Comparison of ENCODE assay signal across 33 cellular contexts in the genomic region with DNA sequence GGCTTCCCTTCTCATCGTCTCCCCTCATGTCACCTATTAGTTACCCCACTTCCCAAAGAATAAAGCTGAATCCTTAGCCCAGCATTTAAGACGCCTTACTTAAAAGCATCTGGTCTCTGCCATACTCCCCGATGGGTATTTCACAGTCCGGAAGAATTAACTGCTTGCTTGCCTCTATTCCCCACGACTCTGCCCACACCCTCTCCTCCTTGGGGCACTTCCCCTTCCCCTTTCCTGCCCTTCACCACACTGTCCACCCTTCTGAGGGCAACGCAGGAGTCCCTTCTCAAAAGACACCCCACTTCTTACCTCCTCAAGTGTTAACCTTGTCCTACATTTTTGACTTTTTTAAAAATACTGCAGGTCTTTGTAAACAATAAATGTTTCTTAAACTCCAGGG.
DNase-seq lines count a peak whose midpoint lies in the region; ATAC-seq and TF ChIP-seq lines count a peak whose summit lies in the region.
"Had no signal": no experiment of that assay in that cellular context is flagged by ENCODE, and none has a peak within 500 bp of the region (broad histone marks: within the 10 kb centered on the region; RNA-seq: fewer than 3 reads in every experiment).

No MANE protein-coding gene starts in this region.

- H3K27me3 Mint-ChIP-seq in GM23338 (ENCODE audit: insufficient read depth, low read depth, poor library complexity): peaks cover 2% of the 10 kb centered on the region
- H3K27me3 Mint-ChIP-seq in naive thymus-derived CD4-positive, alpha-beta T cell: peaks cover 5 to 16% (median 6%) of the 10 kb centered on the region in 5 donors
- H3K27me3 Mint-ChIP-seq: stimulated activated naive CD8-positive, alpha-beta T cell treated with anti-CD3 and anti-CD28 coated beads, Interleukin-15, amount 100 ng/mL, for 72 hours had no signal

- no peaks in the 10 kb centered on the region for H3K9me3 ChIP-seq in naive thymus-derived CD4-positive, alpha-beta T cell (ENCODE audit: control insufficient read depth in 2 of 3, low read length in 3 of 3)
- no peaks in the 10 kb centered on the region for H3K9me3 ChIP-seq in transverse colon
- H3K9me3 ChIP-seq: heart right ventricle, MG63, psoas muscle, sigmoid colon, vagina had no signal

- intact Hi-C loops in naive thymus-derived CD4-positive, alpha-beta T cell (cut with micrococcal nuclease): no loop called here
- intact Hi-C loops in transverse colon (cut with DNase I; ENCODE audit: low total_unique reads): no loop called here
- intact Hi-C loops in left colon (cut with DNase I, micrococcal nuclease): no loop called here

- in situ Hi-C loops in transverse colon (cut with MboI; ENCODE audit: low pct_ligation_motif_present in 1 of 4, low pct_unique_long_range_greater_than_20kb in 1 of 4, low sequenced_read_pairs in 3 of 4): no loop called here

- H3K27me3 ChIP-seq in GM23338 (ENCODE audit: insufficient read depth): no peaks in the 10 kb centered on the region
- no peaks in the 10 kb centered on the region for H3K27me3 ChIP-seq in naive thymus-derived CD4-positive, alpha-beta T cell (ENCODE audit: control insufficient read depth in 2 of 2, insufficient read depth in 2 of 2, low read length in 2 of 2)
- peaks cover 7% of the 10 kb centered on the region for H3K27me3 ChIP-seq in transverse colon
- H3K27me3 ChIP-seq: MG63, sigmoid colon, vagina had no signal

- H3K27ac ChIP-seq in GM23338 (ENCODE audit: low read depth): 0 out of 2 replicates have a peak overlapping the region, but pooled peaks have one; percentile 26
- no peak overlapping the region for H3K27ac ChIP-seq in naive thymus-derived CD4-positive, alpha-beta T cell (ENCODE audit: low read depth, low read length)
- H3K27ac ChIP-seq in transverse colon: no peak overlapping the region
- H3K27ac ChIP-seq: C4-2B, heart right ventricle, psoas muscle, sigmoid colon, vagina, VCaP had no signal

- DNase-seq in GM23338 (ENCODE audit: low spot score): no peak
- peak; percentile 21 for DNase-seq in MV-4-11 (lab: John Stamatoyannopoulos, UW)
- DNase-seq in SKM-1 treated with dmso at 0.1 percent for 144 hours (lab: John Stamatoyannopoulos, UW; ENCODE audit: unreplicated experiment): peak; percentile 47
- no peak for DNase-seq in naive thymus-derived CD4-positive, alpha-beta T cell
- no peak for DNase-seq in pons (ENCODE audit: low spot score)
- no peak for DNase-seq in transverse colon
- DNase-seq in left colon: no peak
- DNase-seq: activated CD4-positive, alpha-beta T cell treated with anti-CD3 and anti-CD28 coated beads for 4 hours; activated CD8-positive, alpha-beta T cell treated with anti-CD3 and anti-CD28 coated beads, Interleukin-2, amount 10 ng/mL, durations not matched to agents 7 days and 5 days; activated naive CD4-positive, alpha-beta T cell treated with anti-CD3 and anti-CD28 coated beads for 36 hours; DND-41; foreskin melanocyte; GF-D8; heart right ventricle; kidney; MG63; natural killer cell; NCI-H1436 treated with DMSO at 0.1 percent for 48 hours; NCI-H446 treated with DMSO at 0.1 percent for 48 hours; NCI-H774; occipital lobe; psoas muscle; sigmoid colon; stimulated activated CD4-positive, alpha-beta T cell treated with anti-CD3 and anti-CD28 coated beads, Interleukin-12 subunit alpha, Interleukin-12 subunit beta, amount 100 ng/mL, for 4 hours; stimulated activated CD4-positive, alpha-beta T cell treated with anti-CD3 and anti-CD28 coated beads, Interleukin-2, amount 100 ng/mL, for 48 hours; stimulated activated naive CD8-positive, alpha-beta T cell treated with anti-CD3 and anti-CD28 coated beads, Interleukin-15, amount 100 ng/mL, for 72 hours had no signal

- WGBS in transverse colon (ENCODE audit: low coverage in 1 of 2), 2 donors: 21 to 37% methylated on average over 5 to 6 of the region's 6 CpGs

- peaks cover 15% of the 10 kb centered on the region for H3K4me1 ChIP-seq in GM23338 (ENCODE audit: insufficient read depth)
- H3K4me1 ChIP-seq in naive thymus-derived CD4-positive, alpha-beta T cell (ENCODE audit: control insufficient read depth in 2 of 2, insufficient read depth in 2 of 2, low read length in 2 of 2): no peaks in the 10 kb centered on the region
- no peaks in the 10 kb centered on the region for H3K4me1 ChIP-seq in transverse colon
- H3K4me1 ChIP-seq: heart right ventricle, psoas muscle, sigmoid colon, vagina had no signal

- H3K27ac Mint-ChIP-seq in GM23338: peak overlapping the region; percentile 28
- no peak overlapping the region for H3K27ac Mint-ChIP-seq in naive thymus-derived CD4-positive, alpha-beta T cell
- H3K27ac Mint-ChIP-seq: activated CD8-positive, alpha-beta T cell treated with anti-CD3 and anti-CD28 coated beads, Interleukin-2, amount 10 ng/mL, durations not matched to agents 7 days and 5 days; activated naive CD4-positive, alpha-beta T cell treated with anti-CD3 and anti-CD28 coated beads for 36 hours; brain; natural killer cell; stimulated activated naive CD8-positive, alpha-beta T cell treated with anti-CD3 and anti-CD28 coated beads, Interleukin-15, amount 100 ng/mL, for 72 hours; T-helper 2 cell treated with Interferon-gamma antibody and Interleukin-4, amounts not matched to agents 5 μg/mL and 100 μg/mL, for 36 hours had no signal

- peak; percentile 24; the same call in 2 of the 3 replicates for ATAC-seq in GM23338
- ATAC-seq in naive thymus-derived CD4-positive, alpha-beta T cell: peak; percentile 34
- no peak for ATAC-seq in left colon
- ATAC-seq: activated CD8-positive, alpha-beta T cell treated with anti-CD3 and anti-CD28 coated beads, Interleukin-2, amount 10 ng/mL, durations not matched to agents 7 days and 5 days; heart right ventricle; K562; natural killer cell; psoas muscle; SK-N-SH treated with all-trans-retinoic acid at 6 μM for 48 hours; stimulated activated naive CD8-positive, alpha-beta T cell treated with anti-CD3 and anti-CD28 coated beads, Interleukin-15, amount 100 ng/mL, for 72 hours had no signal

- H3K79me2 ChIP-seq in GM23338 (replicated peaks; ENCODE audit: insufficient read depth): no peaks in the 10 kb centered on the region

- H4K20me1 ChIP-seq in GM23338 (replicated peaks; ENCODE audit: insufficient read depth): no peaks in the 10 kb centered on the region

- no peak overlapping the region for H3K4me3 ChIP-seq in GM23338
- H3K4me3 ChIP-seq in naive thymus-derived CD4-positive, alpha-beta T cell (ENCODE audit: low read length): no peak overlapping the region
- H3K4me3 ChIP-seq in transverse colon: no peak overlapping the region
- H3K4me3 ChIP-seq: heart right ventricle, K562, MG63, psoas muscle, sigmoid colon, vagina had no signal

- H3K4me3 Mint-ChIP-seq in GM23338: no peak overlapping the region
- no peak overlapping the region for H3K4me3 Mint-ChIP-seq in naive thymus-derived CD4-positive, alpha-beta T cell
- H3K4me3 Mint-ChIP-seq: activated CD8-positive, alpha-beta T cell treated with anti-CD3 and anti-CD28 coated beads, Interleukin-2, amount 10 ng/mL, durations not matched to agents 7 days and 5 days; activated naive CD4-positive, alpha-beta T cell treated with anti-CD3 and anti-CD28 coated beads for 36 hours; brain; natural killer cell; stimulated activated naive CD8-positive, alpha-beta T cell treated with anti-CD3 and anti-CD28 coated beads, Interleukin-15, amount 100 ng/mL, for 72 hours; T-helper 2 cell treated with Interferon-gamma antibody and Interleukin-4, amounts not matched to agents 5 μg/mL and 100 μg/mL, for 36 hours had no signal

- TF ChIP-seq CTCF in GM23338 (conservative IDR thresholded peaks at IDR 0.05; ENCODE audit: low read depth in 2 of 2): no peak
- TF ChIP-seq CTCF in transverse colon (IDR thresholded peaks at IDR 0.05): no peak

- peaks cover 16% of the 10 kb centered on the region; the same call in 2 of the 3 replicates for H3K36me3 Mint-ChIP-seq in GM23338 (ENCODE audit: low read depth)
- no peaks in the 10 kb centered on the region for H3K36me3 Mint-ChIP-seq in naive thymus-derived CD4-positive, alpha-beta T cell
- H3K36me3 Mint-ChIP-seq: brain, natural killer cell had no signal

- peaks cover 9% of the 10 kb centered on the region for H3K36me3 ChIP-seq in GM23338 (ENCODE audit: insufficient read depth)
- no peaks in the 10 kb centered on the region for H3K36me3 ChIP-seq in naive thymus-derived CD4-positive, alpha-beta T cell (ENCODE audit: control insufficient read depth in 2 of 3, insufficient read depth in 3 of 3, low read length in 3 of 3)
- H3K36me3 ChIP-seq in transverse colon: no peaks in the 10 kb centered on the region
- H3K36me3 ChIP-seq: heart right ventricle, MG63, sigmoid colon, vagina had no signal

- no peaks in the 10 kb centered on the region for H3F3A ChIP-seq in GM23338 (replicated peaks; ENCODE audit: low read depth)

- POLR2A ChIA-PET in naive thymus-derived CD4-positive, alpha-beta T cell (lab: Charles Lee): no interaction called here

- H3K9me2 ChIP-seq in GM23338 (ENCODE audit: insufficient read depth): no peaks in the 10 kb centered on the region

- H3K9me3 Mint-ChIP-seq in GM23338: no peaks in the 10 kb centered on the region
- H3K9me3 Mint-ChIP-seq in naive thymus-derived CD4-positive, alpha-beta T cell: no peaks in the 10 kb centered on the region
- H3K9me3 Mint-ChIP-seq: activated naive CD4-positive, alpha-beta T cell treated with anti-CD3 and anti-CD28 coated beads for 36 hours; brain; natural killer cell; stimulated activated naive CD8-positive, alpha-beta T cell treated with anti-CD3 and anti-CD28 coated beads, Interleukin-15, amount 100 ng/mL, for 72 hours; T-helper 2 cell treated with Interferon-gamma antibody and Interleukin-4, amounts not matched to agents 5 μg/mL and 100 μg/mL, for 36 hours had no signal

- no peak overlapping the region for H3K4me2 ChIP-seq in GM23338

- TF ChIP-seq EP300 in transverse colon (IDR thresholded peaks at IDR 0.05; ENCODE audit: low read depth): no peak

- H3K4me1 Mint-ChIP-seq in GM23338: peaks cover 23% of the 10 kb centered on the region
- no peaks in the 10 kb centered on the region for H3K4me1 Mint-ChIP-seq in naive thymus-derived CD4-positive, alpha-beta T cell
- H3K4me1 Mint-ChIP-seq: brain; natural killer cell; stimulated activated naive CD8-positive, alpha-beta T cell treated with anti-CD3 and anti-CD28 coated beads, Interleukin-15, amount 100 ng/mL, for 72 hours had no signal

- CTCF ChIA-PET in naive thymus-derived CD4-positive, alpha-beta T cell (lab: Charles Lee): interaction anchor here (0.7 kb wide), 1 partner anchor 1009 kb away, joined by 3 read pairs; no protein-coding TSS in a partner anchor

- TF ChIP-seq POLR2A in transverse colon (IDR thresholded peaks at IDR 0.05): no peak

- no peak overlapping the region for H2AFZ ChIP-seq in GM23338

TF ChIP-seq in GM23338, 12 proteins besides CTCF, POLR2A, EP300 and RAD21 (continues in another document):
- TF ChIP-seq ZNF331 (CRISPR knock-in tag; IDR thresholded peaks at IDR 0.05; ENCODE audit: low read depth) (no peak), POLR2AphosphoS5 (IDR thresholded peaks at IDR 0.05; ENCODE audit: low read depth) (no peak)

Comparison
In these comparisons a context has a peak if more than half of its experiments do, and no peak if none do; other contexts are left out.
1. DNase-seq: peak in MV-4-11 (single experiment) and SKM-1 treated with dmso at 0.1 percent for 144 hours (single experiment); none in GM23338 (single experiment), naive thymus-derived CD4-positive, alpha-beta T cell (0 of 9), pons (single experiment), transverse colon (single experiment) and left colon (0 of 2).